Comparison of ENCODE assay signal across 8 cellular contexts in genomic region chr10:128463991-128464755, GRCh38.
A peak's percentile ranks its signal among the peaks of the same experiment; 100 is the strongest.
DNase-seq lines count a peak whose midpoint lies in the region; FAIRE-seq and TF ChIP-seq lines count a peak whose summit lies in the region.
"Had no signal": no experiment of that assay in that cellular context is flagged by ENCODE, and none has a peak within 500 bp of the region (broad histone marks: within the 10 kb centered on the region; RNA-seq: fewer than 3 reads in every experiment).

No MANE protein-coding gene starts in this region.

- H3K4me1 ChIP-seq in osteoblast (ENCODE audit: insufficient read depth, low read length) = no peaks in the 10 kb centered on the region

- no peak for TF ChIP-seq POLR2A in GM12892 (IDR thresholded peaks at IDR 0.05; ENCODE audit: low read depth, low read length)

- no peaks in the 10 kb centered on the region for H3K9me3 ChIP-seq in osteoblast (ENCODE audit: low read depth, low read length)

- no peak overlapping the region for H3K4me3 ChIP-seq in osteoblast (ENCODE audit: insufficient read depth, low read length)
- H3K4me3 ChIP-seq: cardiac muscle cell had no signal

- H3K27ac ChIP-seq in osteoblast (ENCODE audit: low read depth, low read length) = no peak overlapping the region
- H3K27ac ChIP-seq: cardiac muscle cell had no signal

- DNase-seq in GM12892 (ENCODE audit: insufficient read length) (no peak), NCI-H187 treated with DMSO at 0.1 percent for 48 hours (lab: John Stamatoyannopoulos, UW) (peak; percentile 66), osteoblast (ENCODE audit: insufficient read length, low spot score, missing footprints) (peak; percentile 55), COR-L47 (lab: John Stamatoyannopoulos, UW) (no peak), AG08396 (ENCODE audit: low spot score) (no peak), NCI-H524 treated with DMSO at 0.1 percent for 48 hours (lab: John Stamatoyannopoulos, UW) (no peak)

- H3K79me2 ChIP-seq in osteoblast (ENCODE audit: insufficient read depth, low read length) = no peaks in the 10 kb centered on the region

- H4K20me1 ChIP-seq in osteoblast (ENCODE audit: insufficient read depth, low read length) = no peaks in the 10 kb centered on the region

- H3K36me3 ChIP-seq in osteoblast (ENCODE audit: insufficient read depth, low read length) = no peaks in the 10 kb centered on the region
- H3K36me3 ChIP-seq: cardiac muscle cell had no signal

- FAIRE-seq in GM12892 (lab: Jason Lieb, UNC) (peak; percentile 100), endometrium (lab: Jason Lieb, UNC) (peak; percentile 100)

- no peak overlapping the region for H3K4me2 ChIP-seq in osteoblast (ENCODE audit: insufficient read depth, low read length)

- no peak overlapping the region for H2AFZ ChIP-seq in osteoblast (ENCODE audit: low read length)

- TF ChIP-seq CTCF in osteoblast (IDR thresholded peaks at IDR 0.05; ENCODE audit: extremely low read depth, low read depth, low read length) = no peak

- H3K27me3 ChIP-seq in osteoblast (ENCODE audit: insufficient read depth, low read length) = no peaks in the 10 kb centered on the region

Comparison
In these comparisons a context has a peak if more than half of its experiments do, and no peak if none do; other contexts are left out.
1. DNase-seq: peak in NCI-H187 treated with DMSO at 0.1 percent for 48 hours (single experiment) and osteoblast (single experiment); none in GM12892 (single experiment), COR-L47 (single experiment), AG08396 (single experiment) and NCI-H524 treated with DMSO at 0.1 percent for 48 hours (single experiment).